In genomic region chr9:20208951-20209350, GRCh38 we compare ENCODE assay signal across 17 cellular contexts.
DNase-seq lines count a peak whose midpoint lies in the region; ATAC-seq lines count a peak whose summit lies in the region.
"Had no signal": no experiment of that assay in that cellular context is flagged by ENCODE, and none has a peak within 500 bp of the region (broad histone marks: within the 10 kb centered on the region; RNA-seq: fewer than 3 reads in every experiment).

No MANE protein-coding gene starts in this region.

- peak overlapping the region; percentile 17 for H3K4me3 ChIP-seq in naive thymus-derived CD4-positive, alpha-beta T cell (ENCODE audit: low read length)
- H3K4me3 ChIP-seq: coronary artery, lower lobe of right lung had no signal

- H3K27ac ChIP-seq in naive thymus-derived CD4-positive, alpha-beta T cell (ENCODE audit: low read depth, low read length), result no peak overlapping the region
- H3K27ac ChIP-seq: coronary artery, lower lobe of right lung had no signal

- peaks cover 3% of the 10 kb centered on the region for H3K36me3 Mint-ChIP-seq in activated T-helper 1 cell treated with anti-CD3 and anti-CD28 coated beads, Interleukin-12 subunit alpha, Interleukin-12 subunit beta, Interleukin-2, Interleukin-4 antibody, amounts not matched to agents 30 ng/mL and 10 ng/mL and 1 ng/mL, durations not matched to agents 14 hours and 24 hours and 36 hours (ENCODE audit: low read depth)
- H3K36me3 Mint-ChIP-seq in naive thymus-derived CD4-positive, alpha-beta T cell, result peaks cover 0 to 14% (median 0%) of the 10 kb centered on the region in 5 donors

- H3K9me3 Mint-ChIP-seq in activated T-helper 1 cell treated with anti-CD3 and anti-CD28 coated beads, Interleukin-12 subunit alpha, Interleukin-12 subunit beta, Interleukin-2, Interleukin-4 antibody, amounts not matched to agents 30 ng/mL and 10 ng/mL and 1 ng/mL, durations not matched to agents 14 hours and 24 hours and 36 hours, result no peaks in the 10 kb centered on the region
- peaks cover 0 to 4% (median 0%) of the 10 kb centered on the region in 11 donors for H3K9me3 Mint-ChIP-seq in naive thymus-derived CD4-positive, alpha-beta T cell
- H3K9me3 Mint-ChIP-seq: neural crest cell had no signal

- peaks cover 38% of the 10 kb centered on the region for H3K4me1 Mint-ChIP-seq in activated T-helper 1 cell treated with anti-CD3 and anti-CD28 coated beads, Interleukin-12 subunit alpha, Interleukin-12 subunit beta, Interleukin-2, Interleukin-4 antibody, amounts not matched to agents 30 ng/mL and 10 ng/mL and 1 ng/mL, durations not matched to agents 14 hours and 24 hours and 36 hours (ENCODE audit: low read depth)
- H3K4me1 Mint-ChIP-seq in naive thymus-derived CD4-positive, alpha-beta T cell, result peaks cover 31 to 46% (median 38%) of the 10 kb centered on the region in 7 donors
- H3K4me1 Mint-ChIP-seq: neural crest cell had no signal

- intact Hi-C loops in activated T-helper 1 cell treated with anti-CD3 and anti-CD28 coated beads, Interleukin-12 subunit alpha, Interleukin-12 subunit beta, Interleukin-2, Interleukin-4 antibody, amounts not matched to agents 30 ng/mL and 10 ng/mL and 1 ng/mL, durations not matched to agents 14 hours and 24 hours and 36 hours (cut with micrococcal nuclease), result loop anchor here (1.0 to 10.0 kb wide), 22 partner anchors 34 to 1872 kb away; partner anchors contain the start of gene HACD4
- intact Hi-C loops in naive thymus-derived CD4-positive, alpha-beta T cell (cut with micrococcal nuclease), result loop anchor here (1.0 to 5.0 kb wide), 10 partner anchors 11 to 412 kb away; no protein-coding TSS in a partner anchor

- DNase-seq in activated CD4-positive, CD25-positive, alpha-beta regulatory T cell (lab: John Stamatoyannopoulos, UW), result no peak
- no peak for DNase-seq in activated T-helper 1 cell treated with anti-CD3 and anti-CD28 coated beads, Interleukin-12 subunit alpha, Interleukin-12 subunit beta, Interleukin-2, Interleukin-4 antibody, amounts not matched to agents 30 ng/mL and 10 ng/mL and 1 ng/mL, durations not matched to agents 14 hours and 24 hours and 36 hours (ENCODE audit: low spot score)
- no peak for DNase-seq in naive thymus-derived CD4-positive, alpha-beta T cell
- DNase-seq in CD1c-positive myeloid dendritic cell (ENCODE audit: extremely low spot score) (no peak), EL (no peak)
- DNase-seq: anterior cingulate cortex, COR-L47, GDM1, lower lobe of right lung, NCI-H2107, SIG-M5 had no signal

- peak overlapping the region; percentile 73 for H3K4me3 Mint-ChIP-seq in activated T-helper 1 cell treated with anti-CD3 and anti-CD28 coated beads, Interleukin-12 subunit alpha, Interleukin-12 subunit beta, Interleukin-2, Interleukin-4 antibody, amounts not matched to agents 30 ng/mL and 10 ng/mL and 1 ng/mL, durations not matched to agents 14 hours and 24 hours and 36 hours
- H3K4me3 Mint-ChIP-seq in naive thymus-derived CD4-positive, alpha-beta T cell, result peak overlapping the region; percentile 58 to 92 (median 70)
- H3K4me3 Mint-ChIP-seq: neural crest cell had no signal

- CTCF ChIA-PET in naive thymus-derived CD4-positive, alpha-beta T cell (lab: Charles Lee), result interaction anchor here (0.8 to 1.0 kb wide), 2 partner anchors 12 to 18 kb away, joined by 3 read pairs; no protein-coding TSS in a partner anchor

- POLR2A ChIA-PET in naive thymus-derived CD4-positive, alpha-beta T cell (lab: Charles Lee), result interaction anchor here (0.7 to 1.8 kb wide), 6 partner anchors 9 to 164 kb away, joined by 3 to 5 read pairs (median 3); no protein-coding TSS in a partner anchor

- peak; percentile 81 to 86 for ATAC-seq in activated CD4-positive, CD25-positive, alpha-beta regulatory T cell treated with anti-CD3 and anti-CD28 coated beads, Interleukin-2, amount 50 U/mL, for 24 hours
- ATAC-seq in GM19023 (IDR thresholded peaks at IDR 0.05; ENCODE audit: unreplicated experiment) (peak; percentile 39), HG03095 (IDR thresholded peaks at IDR 0.05; ENCODE audit: unreplicated experiment) (no peak)
- ATAC-seq in naive thymus-derived CD4-positive, alpha-beta T cell, result no peak
- ATAC-seq: lower lobe of right lung, sciatic nerve had no signal

- no peaks in the 10 kb centered on the region for H3K27me3 ChIP-seq in naive thymus-derived CD4-positive, alpha-beta T cell (ENCODE audit: control insufficient read depth in 2 of 2, insufficient read depth in 2 of 2, low read length in 2 of 2)

- no peaks in the 10 kb centered on the region for H3K9me3 ChIP-seq in naive thymus-derived CD4-positive, alpha-beta T cell (ENCODE audit: control insufficient read depth in 2 of 3, low read length in 3 of 3)
- H3K9me3 ChIP-seq: lower lobe of right lung had no signal

- peak overlapping the region; percentile 89 for H3K27ac Mint-ChIP-seq in activated T-helper 1 cell treated with anti-CD3 and anti-CD28 coated beads, Interleukin-12 subunit alpha, Interleukin-12 subunit beta, Interleukin-2, Interleukin-4 antibody, amounts not matched to agents 30 ng/mL and 10 ng/mL and 1 ng/mL, durations not matched to agents 14 hours and 24 hours and 36 hours
- H3K27ac Mint-ChIP-seq in naive thymus-derived CD4-positive, alpha-beta T cell, result peak overlapping the region; percentile 65 to 94 (median 85)

- H3K4me1 ChIP-seq in naive thymus-derived CD4-positive, alpha-beta T cell (ENCODE audit: control insufficient read depth in 2 of 2, insufficient read depth in 2 of 2, low read length in 2 of 2), result peaks cover 17 to 30% of the 10 kb centered on the region in 2 donors
- H3K4me1 ChIP-seq: lower lobe of right lung had no signal

- no peaks in the 10 kb centered on the region for H3K36me3 ChIP-seq in naive thymus-derived CD4-positive, alpha-beta T cell (ENCODE audit: control insufficient read depth in 2 of 3, insufficient read depth in 3 of 3, low read length in 3 of 3)
- H3K36me3 ChIP-seq: lower lobe of right lung had no signal

- no peaks in the 10 kb centered on the region for H3K27me3 Mint-ChIP-seq in activated T-helper 1 cell treated with anti-CD3 and anti-CD28 coated beads, Interleukin-12 subunit alpha, Interleukin-12 subunit beta, Interleukin-2, Interleukin-4 antibody, amounts not matched to agents 30 ng/mL and 10 ng/mL and 1 ng/mL, durations not matched to agents 14 hours and 24 hours and 36 hours (ENCODE audit: insufficient read depth)
- no peaks in the 10 kb centered on the region for H3K27me3 Mint-ChIP-seq in naive thymus-derived CD4-positive, alpha-beta T cell

Comparison
In these comparisons a context has a peak if more than half of its experiments do, and no peak if none do; other contexts are left out.
1. ATAC-seq: peak in activated CD4-positive, CD25-positive, alpha-beta regulatory T cell treated with anti-CD3 and anti-CD28 coated beads, Interleukin-2, amount 50 U/mL, for 24 hours (2 of 2) and GM19023 (single experiment); none in naive thymus-derived CD4-positive, alpha-beta T cell (single experiment) and HG03095 (single experiment).